Comparison of ENCODE assay signal across 1 cellular context in genomic region chr1:226986496-226987178, GRCh38.
TF ChIP-seq lines count a peak whose summit lies in the region.

No MANE protein-coding gene starts in this region.

TF ChIP-seq in GM23338, 12 proteins besides CTCF, POLR2A, EP300 and RAD21 (continued from another document):
- TF ChIP-seq REST (IDR thresholded peaks at IDR 0.05; ENCODE audit: unreplicated experiment) = no peak
TF ChIP-seq in GM23338: peak in this region for 0.
